8 cellular contexts compared by ENCODE assay signal in genomic region chr11:13384837-13385417, GRCh38.
DNase-seq lines count a peak whose midpoint lies in the region; ATAC-seq and TF ChIP-seq lines count a peak whose summit lies in the region.

No MANE protein-coding gene starts in this region.

- intact Hi-C loops in OCI-LY7 (cut with micrococcal nuclease; ENCODE audit: unreplicated experiment), result no loop called here
- intact Hi-C loops in tibial artery (cut with DNase I; ENCODE audit: low total_unique reads), result no loop called here
- intact Hi-C loops in activated T-helper 1 cell treated with anti-CD3 and anti-CD28 coated beads, Interleukin-12 subunit alpha, Interleukin-12 subunit beta, Interleukin-2, Interleukin-4 antibody, amounts not matched to agents 30 ng/mL and 10 ng/mL and 1 ng/mL, durations not matched to agents 14 hours and 24 hours and 36 hours (cut with micrococcal nuclease), result loop anchor here (1.0 to 2.0 kb wide), 2 partner anchors 174 to 421 kb away; no protein-coding TSS in a partner anchor

- H3K4me3 Mint-ChIP-seq in activated CD8-positive, alpha-beta memory T cell treated with anti-CD3 and anti-CD28 coated beads, Interleukin-2, amount 10 ng/mL, durations not matched to agents 7 days and 5 days, result no peak overlapping the region
- no peak overlapping the region for H3K4me3 Mint-ChIP-seq in brain
- H3K4me3 Mint-ChIP-seq in activated T-helper 1 cell treated with anti-CD3 and anti-CD28 coated beads, Interleukin-12 subunit alpha, Interleukin-12 subunit beta, Interleukin-2, Interleukin-4 antibody, amounts not matched to agents 30 ng/mL and 10 ng/mL and 1 ng/mL, durations not matched to agents 14 hours and 24 hours and 36 hours, result no peak overlapping the region

- BruUV-seq in OCI-LY7 (replicated peaks; lab: Mats Ljungman, UMichigan), result no TSS peak

- peak; percentile 88 for TF ChIP-seq CTCF in OCI-LY7 (conservative IDR thresholded peaks at IDR 0.05; ENCODE audit: low read length)
- peak; percentile 70 to 78 for TF ChIP-seq CTCF in brain (conservative IDR thresholded peaks at IDR 0.05)
- TF ChIP-seq CTCF in tibial artery (IDR thresholded peaks at IDR 0.05), result peak; percentile 50 to 62

- peaks cover 45% of the 10 kb centered on the region for H3K36me3 Mint-ChIP-seq in activated CD8-positive, alpha-beta memory T cell treated with anti-CD3 and anti-CD28 coated beads, Interleukin-2, amount 10 ng/mL, durations not matched to agents 7 days and 5 days
- H3K36me3 Mint-ChIP-seq in brain, result peaks cover 41% of the 10 kb centered on the region
- peaks cover 41% of the 10 kb centered on the region for H3K36me3 Mint-ChIP-seq in activated T-helper 1 cell treated with anti-CD3 and anti-CD28 coated beads, Interleukin-12 subunit alpha, Interleukin-12 subunit beta, Interleukin-2, Interleukin-4 antibody, amounts not matched to agents 30 ng/mL and 10 ng/mL and 1 ng/mL, durations not matched to agents 14 hours and 24 hours and 36 hours (ENCODE audit: low read depth)

- H3K4me2 ChIP-seq in OCI-LY7 (ENCODE audit: low read length), result no peak overlapping the region

- H3K27me3 Mint-ChIP-seq in activated CD8-positive, alpha-beta memory T cell treated with anti-CD3 and anti-CD28 coated beads, Interleukin-2, amount 10 ng/mL, durations not matched to agents 7 days and 5 days, result no peaks in the 10 kb centered on the region
- H3K27me3 Mint-ChIP-seq in brain, result no peaks in the 10 kb centered on the region
- H3K27me3 Mint-ChIP-seq in activated T-helper 1 cell treated with anti-CD3 and anti-CD28 coated beads, Interleukin-12 subunit alpha, Interleukin-12 subunit beta, Interleukin-2, Interleukin-4 antibody, amounts not matched to agents 30 ng/mL and 10 ng/mL and 1 ng/mL, durations not matched to agents 14 hours and 24 hours and 36 hours (ENCODE audit: insufficient read depth), result no peaks in the 10 kb centered on the region

- H4K20me1 ChIP-seq in OCI-LY7 (ENCODE audit: insufficient read depth, low read length), result no peaks in the 10 kb centered on the region

- H3K4me1 Mint-ChIP-seq in activated CD8-positive, alpha-beta memory T cell treated with anti-CD3 and anti-CD28 coated beads, Interleukin-2, amount 10 ng/mL, durations not matched to agents 7 days and 5 days, result no peaks in the 10 kb centered on the region
- H3K4me1 Mint-ChIP-seq in brain, result no peaks in the 10 kb centered on the region
- H3K4me1 Mint-ChIP-seq in activated T-helper 1 cell treated with anti-CD3 and anti-CD28 coated beads, Interleukin-12 subunit alpha, Interleukin-12 subunit beta, Interleukin-2, Interleukin-4 antibody, amounts not matched to agents 30 ng/mL and 10 ng/mL and 1 ng/mL, durations not matched to agents 14 hours and 24 hours and 36 hours (ENCODE audit: low read depth), result no peaks in the 10 kb centered on the region

- H3K4me3 ChIP-seq in OCI-LY7 (ENCODE audit: low read depth, low read length, poor library complexity, severe bottlenecking) (no peak overlapping the region), tibial artery (no peak overlapping the region)

- H3K4me1 ChIP-seq in OCI-LY7 (ENCODE audit: insufficient read depth, low read length, poor library complexity, severe bottlenecking), result no peaks in the 10 kb centered on the region
- H3K4me1 ChIP-seq in tibial artery, result peaks cover 0 to 25% (median 6%) of the 10 kb centered on the region in 4 donors

- peaks cover 32% of the 10 kb centered on the region for H3K36me3 ChIP-seq in OCI-LY7 (ENCODE audit: insufficient read depth, low read length)
- H3K36me3 ChIP-seq in tibial artery, result peaks cover 38 to 67% (median 42%) of the 10 kb centered on the region in 3 donors

- no peak for ATAC-seq in activated CD8-positive, alpha-beta memory T cell treated with anti-CD3 and anti-CD28 coated beads, Interleukin-2, amount 10 ng/mL, durations not matched to agents 7 days and 5 days
- ATAC-seq in HG03159 (IDR thresholded peaks at IDR 0.05; ENCODE audit: unreplicated experiment), result peak; percentile 73

- no peak overlapping the region for H2AFZ ChIP-seq in OCI-LY7 (ENCODE audit: low read length)

- H3K9me2 ChIP-seq in OCI-LY7 (ENCODE audit: insufficient read depth, low read length), result no peaks in the 10 kb centered on the region

- no peaks in the 10 kb centered on the region for H3K27me3 ChIP-seq in tibial artery

- H3K27ac Mint-ChIP-seq in activated CD8-positive, alpha-beta memory T cell treated with anti-CD3 and anti-CD28 coated beads, Interleukin-2, amount 10 ng/mL, durations not matched to agents 7 days and 5 days, result peak overlapping the region; percentile 47
- peak overlapping the region in 3 of 5 experiments; percentile 14 to 73 (median 55) for H3K27ac Mint-ChIP-seq in brain
- no peak overlapping the region for H3K27ac Mint-ChIP-seq in activated T-helper 1 cell treated with anti-CD3 and anti-CD28 coated beads, Interleukin-12 subunit alpha, Interleukin-12 subunit beta, Interleukin-2, Interleukin-4 antibody, amounts not matched to agents 30 ng/mL and 10 ng/mL and 1 ng/mL, durations not matched to agents 14 hours and 24 hours and 36 hours

- H3K79me2 ChIP-seq in OCI-LY7 (ENCODE audit: insufficient read depth, low read depth, low read length), result no peaks in the 10 kb centered on the region

- CTCF ChIA-PET in activated CD8-positive, alpha-beta memory T cell treated with anti-CD3 and anti-CD28 coated beads, Interleukin-2, amount 10 ng/mL, durations not matched to agents 7 days and 5 days (lab: Charles Lee), result interaction anchor here (0.6 to 2.8 kb wide), 9 partner anchors 17 to 204 kb away, joined by 3 to 16 read pairs (median 3); no protein-coding TSS in a partner anchor
- CTCF ChIA-PET in OCI-LY7 (lab: Charles Lee; ENCODE audit: unreplicated experiment), result no interaction called here

- H3K27ac ChIP-seq in OCI-LY7 (ENCODE audit: low read depth, low read length, poor library complexity, severe bottlenecking) (no peak overlapping the region), tibial artery (peak overlapping the region; percentile 64 to 65)

- POLR2A ChIA-PET in OCI-LY7 (lab: Charles Lee), result interaction anchor here (1.3 kb wide), 1 partner anchor 17 kb away, joined by 3 read pairs; no protein-coding TSS in a partner anchor

- no peaks in the 10 kb centered on the region for H3K9me3 Mint-ChIP-seq in activated CD8-positive, alpha-beta memory T cell treated with anti-CD3 and anti-CD28 coated beads, Interleukin-2, amount 10 ng/mL, durations not matched to agents 7 days and 5 days (ENCODE audit: low read depth)
- H3K9me3 Mint-ChIP-seq in brain, result no peaks in the 10 kb centered on the region
- H3K9me3 Mint-ChIP-seq in activated T-helper 1 cell treated with anti-CD3 and anti-CD28 coated beads, Interleukin-12 subunit alpha, Interleukin-12 subunit beta, Interleukin-2, Interleukin-4 antibody, amounts not matched to agents 30 ng/mL and 10 ng/mL and 1 ng/mL, durations not matched to agents 14 hours and 24 hours and 36 hours, result no peaks in the 10 kb centered on the region

- H3K9me3 ChIP-seq in OCI-LY7 (ENCODE audit: low read length) (no peaks in the 10 kb centered on the region), tibial artery (no peaks in the 10 kb centered on the region)

- peak; percentile 47 for DNase-seq in activated CD8-positive, alpha-beta memory T cell treated with anti-CD3 and anti-CD28 coated beads, Interleukin-2, amount 10 ng/mL, durations not matched to agents 7 days and 5 days
- no peak for DNase-seq in activated CD8-positive, alpha-beta memory T cell treated with anti-CD3 and anti-CD28 coated beads, Interleukin-2, amount 50 U/mL, for 48 hours
- DNase-seq in OCI-LY7 (ENCODE audit: low spot score) (peak; percentile 48), kidney tubule cell (ENCODE audit: low spot score) (peak; percentile 58), tibial artery (no peak)
- no peak for DNase-seq in activated T-helper 1 cell treated with anti-CD3 and anti-CD28 coated beads, Interleukin-12 subunit alpha, Interleukin-12 subunit beta, Interleukin-2, Interleukin-4 antibody, amounts not matched to agents 30 ng/mL and 10 ng/mL and 1 ng/mL, durations not matched to agents 14 hours and 24 hours and 36 hours (ENCODE audit: low spot score)

Comparison
In these comparisons a context has a peak if more than half of its experiments do, and no peak if none do; other contexts are left out.
1. DNase-seq: peak in activated CD8-positive, alpha-beta memory T cell treated with anti-CD3 and anti-CD28 coated beads, Interleukin-2, amount 10 ng/mL, durations not matched to agents 7 days and 5 days (single experiment), OCI-LY7 (single experiment) and kidney tubule cell (single experiment); none in activated CD8-positive, alpha-beta memory T cell treated with anti-CD3 and anti-CD28 coated beads, Interleukin-2, amount 50 U/mL, for 48 hours (single experiment), tibial artery (0 of 2) and activated T-helper 1 cell treated with anti-CD3 and anti-CD28 coated beads, Interleukin-12 subunit alpha, Interleukin-12 subunit beta, Interleukin-2, Interleukin-4 antibody, amounts not matched to agents 30 ng/mL and 10 ng/mL and 1 ng/mL, durations not matched to agents 14 hours and 24 hours and 36 hours (single experiment).
2. Peak in every context shown above with its lines, with median percentiles within 50 percentile points of each other: CTCF ChIP-seq.